Comparison of ENCODE assay signal across 19 cellular contexts in genomic region chr1:208137144-208137682, GRCh38.
DNase-seq lines count a peak whose midpoint lies in the region; ATAC-seq, FAIRE-seq and TF ChIP-seq lines count a peak whose summit lies in the region.
"Had no signal": no experiment of that assay in that cellular context is flagged by ENCODE, and none has a peak within 500 bp of the region (broad histone marks: within the 10 kb centered on the region; RNA-seq: fewer than 3 reads in every experiment).

No MANE protein-coding gene starts in this region.

- H3K9me3 ChIP-seq in fibroblast of lung (ENCODE audit: control insufficient read depth, insufficient read depth, low read depth, low read length) = no peaks in the 10 kb centered on the region
- H3K9me3 ChIP-seq: adrenal gland, mucosa of descending colon had no signal

- H3K4me2 ChIP-seq in fibroblast of lung (ENCODE audit: extremely low read depth, insufficient read depth, low read length) = no peak overlapping the region

- no peaks in the 10 kb centered on the region for H4K20me1 ChIP-seq in fibroblast of lung (ENCODE audit: control insufficient read depth, extremely low read depth, insufficient read depth, low read length)

- no peak for FAIRE-seq in H54 (lab: Jason Lieb, UNC)
- FAIRE-seq: H1, islet of Langerhans, urothelium cell line had no signal

- H3K36me3 Mint-ChIP-seq in activated T-helper 17 cell treated with anti-CD3 and anti-CD28 coated beads, Interleukin-2, amount 50 U/mL, for 72 hours (ENCODE audit: low read depth) = no peaks in the 10 kb centered on the region

- no peak overlapping the region for H3K4me3 ChIP-seq in fibroblast of lung (replicated peaks in 1 of 4; ENCODE audit: control extremely low read depth in 1 of 4, insufficient read depth in 1 of 4, low read depth in 3 of 4, low read length in 4 of 4)
- H3K4me3 ChIP-seq: adrenal gland, mucosa of descending colon had no signal

- H3K27ac Mint-ChIP-seq in activated T-helper 17 cell treated with anti-CD3 and anti-CD28 coated beads, Interleukin-2, amount 50 U/mL, for 72 hours = no peak overlapping the region
- H3K27ac Mint-ChIP-seq: progenitor cell of endocrine pancreas had no signal

- H3K4me1 Mint-ChIP-seq in activated T-helper 17 cell treated with anti-CD3 and anti-CD28 coated beads, Interleukin-2, amount 50 U/mL, for 72 hours = no peaks in the 10 kb centered on the region

- no peak for TF ChIP-seq POLR2A in H54 (IDR thresholded peaks at IDR 0.05; ENCODE audit: low read depth, low read length)

- ATAC-seq in activated T-helper 17 cell treated with anti-CD3 and anti-CD28 coated beads, Interleukin-2, amount 50 U/mL, for 72 hours (replicated peaks) = no peak
- ATAC-seq: mucosa of descending colon had no signal

- no peak for TF ChIP-seq CTCF in fibroblast of lung (conservative IDR thresholded peaks at IDR 0.05 in 1 of 2, IDR thresholded peaks at IDR 0.05 in 1 of 2; ENCODE audit: low read depth in 1 of 2, low read length in 2 of 2)

- H3K9me3 Mint-ChIP-seq in activated T-helper 17 cell treated with anti-CD3 and anti-CD28 coated beads, Interleukin-2, amount 50 U/mL, for 72 hours = no peaks in the 10 kb centered on the region

- H3K27me3 Mint-ChIP-seq in activated T-helper 17 cell treated with anti-CD3 and anti-CD28 coated beads, Interleukin-2, amount 50 U/mL, for 72 hours = no peaks in the 10 kb centered on the region
- H3K27me3 Mint-ChIP-seq: progenitor cell of endocrine pancreas had no signal

- H3K9ac ChIP-seq in fibroblast of lung (ENCODE audit: insufficient read depth, low read length) = no peak overlapping the region

- H3K4me3 Mint-ChIP-seq in activated T-helper 17 cell treated with anti-CD3 and anti-CD28 coated beads, Interleukin-2, amount 50 U/mL, for 72 hours = no peak overlapping the region

- DNase-seq in A172 (ENCODE audit: low spot score) (peak; percentile 26), H54 (ENCODE audit: insufficient read length, low spot score) (peak; percentile 25), NCI-H524 (lab: John Stamatoyannopoulos, UW) (peak; percentile 36 to 68), fibroblast of lung (ENCODE audit: low read depth in 2 of 2) (peak; percentile 43 to 55), HT-29 (ENCODE audit: low spot score) (no peak), T-helper 2 cell (no peak)
- no peak for DNase-seq in stimulated activated CD4-positive, alpha-beta T cell treated with anti-CD3 and anti-CD28 coated beads, Interleukin-12 subunit alpha, Interleukin-12 subunit beta, amount 100 ng/mL, for 4 hours
- DNase-seq: activated CD4-positive, alpha-beta T cell treated with anti-CD3 and anti-CD28 coated beads for 1 hour; activated T-cell treated with anti-CD3 and anti-CD28 coated beads, Interleukin-2, amount 50 U/mL, for 1 hour; adrenal gland; dermis blood vessel endothelial cell; foreskin melanocyte; mucosa of descending colon; stimulated activated CD8-positive, alpha-beta memory T cell treated with anti-CD3 and anti-CD28 coated beads, Interleukin-4, amount 100 ng/mL, for 48 hours had no signal

- no peaks in the 10 kb centered on the region for H3K27me3 ChIP-seq in fibroblast of lung (ENCODE audit: control insufficient read depth, insufficient read depth, low read length)
- H3K27me3 ChIP-seq: adrenal gland had no signal

- no peaks in the 10 kb centered on the region for H3K4me1 ChIP-seq in fibroblast of lung (ENCODE audit: control insufficient read depth, extremely low read depth, insufficient read depth, low read length)

- H2AFZ ChIP-seq in fibroblast of lung (ENCODE audit: low read length) = no peak overlapping the region

- no peak overlapping the region for H3K27ac ChIP-seq in fibroblast of lung (ENCODE audit: insufficient read depth, low read length)
- H3K27ac ChIP-seq: adrenal gland had no signal

- H3K36me3 ChIP-seq in fibroblast of lung (ENCODE audit: control insufficient read depth, insufficient read depth, low read length) = no peaks in the 10 kb centered on the region
- H3K36me3 ChIP-seq: adrenal gland had no signal

- no peaks in the 10 kb centered on the region for H3K79me2 ChIP-seq in fibroblast of lung (ENCODE audit: control insufficient read depth, insufficient read depth, low read length)

Comparison
In these comparisons a context has a peak if more than half of its experiments do, and no peak if none do; other contexts are left out.
1. DNase-seq: peak in A172 (single experiment), H54 (single experiment), NCI-H524 (2 of 2) and fibroblast of lung (2 of 2); none in HT-29 (single experiment), stimulated activated CD4-positive, alpha-beta T cell treated with anti-CD3 and anti-CD28 coated beads, Interleukin-12 subunit alpha, Interleukin-12 subunit beta, amount 100 ng/mL, for 4 hours (single experiment) and T-helper 2 cell (0 of 5).